In genomic region chr11:63670738-63671321, GRCh38 we compare ENCODE assay signal across 8 cellular contexts. TPM values are rescaled to one million over a fixed set of nuclear protein-coding genes. Genes with fewer than 3 reads are reported as not detected.
DNase-seq lines count a peak whose midpoint lies in the region; ATAC-seq and TF ChIP-seq lines count a peak whose summit lies in the region.

No MANE protein-coding gene starts in this region.

- peak overlapping the region; percentile 95 for H3K4me2 ChIP-seq in GM23248 (ENCODE audit: unreplicated experiment)
- H3K4me2 ChIP-seq in Loucy (ENCODE audit: low read depth, low read length, poor library complexity, severe bottlenecking): peak overlapping the region; percentile 81

- peak; percentile 57 for TF ChIP-seq CTCF in Loucy (conservative IDR thresholded peaks at IDR 0.05; ENCODE audit: low read length)
- TF ChIP-seq CTCF in right lobe of liver (IDR thresholded peaks at IDR 0.05): peak; percentile 18 to 55 (median 46)

- H3K27me3 ChIP-seq in GM23248 (replicated peaks; ENCODE audit: insufficient read depth) (no peaks in the 10 kb centered on the region), Loucy (ENCODE audit: insufficient read depth, low read length, poor library complexity, severe bottlenecking) (no peaks in the 10 kb centered on the region), right lobe of liver (no peaks in the 10 kb centered on the region)

- intact Hi-C loops in right lobe of liver (cut with DNase I): no loop called here

- WGBS in GM23248 (ENCODE audit: low coverage in 1 of 2, low lambda C conversion rate in 2 of 2, missing lambda C conversion rate in 2 of 2), 2 experiments: 0 to 2% methylated on average over 36 to 39 of the region's 54 CpGs
- 0% methylated on average over 6 of the region's 54 CpGs for WGBS in right lobe of liver (ENCODE audit: insufficient coverage, low coverage, low lambda C conversion rate, missing lambda C conversion rate)

- in situ Hi-C loops in GM23248 (cut with MboI): no loop called here

- H3K4me1 ChIP-seq in GM23248 (ENCODE audit: insufficient read depth) (peaks cover 60% of the 10 kb centered on the region), Loucy (ENCODE audit: insufficient read depth, low read length, poor library complexity, severe bottlenecking) (peaks cover 49% of the 10 kb centered on the region), right lobe of liver (peaks cover 0 to 14% (median 9%) of the 10 kb centered on the region in 4 donors)

- H3F3A ChIP-seq in GM23248 (ENCODE audit: insufficient read depth): peaks cover 69% of the 10 kb centered on the region
- no peaks in the 10 kb centered on the region for H3F3A ChIP-seq in Loucy (ENCODE audit: low read depth)

- no peaks in the 10 kb centered on the region; the same call in 1 of the 2 replicates for H4K20me1 ChIP-seq in GM23248 (ENCODE audit: insufficient read depth)
- H4K20me1 ChIP-seq in Loucy (ENCODE audit: insufficient read depth, low read length, poor library complexity, severe bottlenecking): peaks cover 46% of the 10 kb centered on the region

- H3K36me3 ChIP-seq in GM23248 (ENCODE audit: low read depth) (no peaks in the 10 kb centered on the region), Loucy (ENCODE audit: insufficient read depth, low read length) (no peaks in the 10 kb centered on the region), right lobe of liver (no peaks in the 10 kb centered on the region)

- H3K27ac ChIP-seq in GM23248 (peak overlapping the region; percentile 91), right lobe of liver (peak overlapping the region; percentile 93 to 98 (median 96))

- H3K9me3 ChIP-seq in GM23248 (ENCODE audit: low read depth): no peaks in the 10 kb centered on the region
- no peaks in the 10 kb centered on the region for H3K9me3 ChIP-seq in Loucy (ENCODE audit: insufficient read depth, low read depth, low read length)
- no peaks in the 10 kb centered on the region for H3K9me3 ChIP-seq in right lobe of liver

- peak overlapping the region; percentile 64 for H2AFZ ChIP-seq in GM23248
- peak overlapping the region; percentile 91 for H2AFZ ChIP-seq in Loucy (ENCODE audit: low read length)

- peak overlapping the region; percentile 86 for H3K4me3 ChIP-seq in GM23248
- H3K4me3 ChIP-seq in Loucy (ENCODE audit: low read length, poor library complexity, severe bottlenecking): peak overlapping the region; percentile 78
- H3K4me3 ChIP-seq in right lobe of liver: peak overlapping the region; percentile 72 to 90 (median 81)

- H3K9ac ChIP-seq in GM23248 (peak overlapping the region; percentile 94), Loucy (ENCODE audit: low read depth, low read length, poor library complexity, severe bottlenecking) (peak overlapping the region; percentile 95)

- no peak for TF ChIP-seq POLR2A in right lobe of liver (IDR thresholded peaks at IDR 0.05)

- H3K79me2 ChIP-seq in GM23248 (ENCODE audit: insufficient read depth) (peaks cover 39% of the 10 kb centered on the region), Loucy (ENCODE audit: insufficient read depth, low read length) (peaks cover 53% of the 10 kb centered on the region)

- peak; percentile 61 to 74 (median 68) for ATAC-seq in right lobe of liver

- H3K9me2 ChIP-seq in GM23248 (ENCODE audit: insufficient read depth) (no peaks in the 10 kb centered on the region), Loucy (replicated peaks; ENCODE audit: low read depth, low read length) (no peaks in the 10 kb centered on the region)

- peak; percentile 17 for DNase-seq in NCI-H1436 (lab: John Stamatoyannopoulos, UW)
- no peak for DNase-seq in NCI-H1436 treated with DMSO at 0.1 percent for 48 hours (lab: John Stamatoyannopoulos, UW)
- peak; percentile 76 for DNase-seq in GM23248
- peak; percentile 48 for DNase-seq in activated CD4-positive, CD25-positive, alpha-beta regulatory T cell treated with anti-CD3 and anti-CD28 coated beads, Interleukin-2, amount 50 U/mL, for 72 hours
- DNase-seq in dermis blood vessel endothelial cell: peak; percentile 69
- DNase-seq in right lobe of liver: peak; percentile 71 to 74 (median 73)
- DNase-seq in stimulated activated CD8-positive, alpha-beta memory T cell treated with anti-CD3 and anti-CD28 coated beads, Interleukin-4, amount 100 ng/mL, for 24 hours (ENCODE audit: low read depth): peak; percentile 11

RNA-seq across cellular contexts. Expression of gene ATL3, which starts 0.3 kb away (rescaled TPM):
- 199 and 210 TPM in 2 replicates for total RNA-seq in GM23248 (2014; rRNA removed; shearing (Covaris generic))
- 79.5 and 79.9 TPM in 2 replicates for polyA plus RNA-seq in GM23248 (2016; fragmentation: Nextera tagmentation; extraction: Ambion mirVana)
- total RNA-seq in dermis blood vessel endothelial cell: 99.4 and 106 TPM in 2 replicates
- total RNA-seq in right lobe of liver: 10 to 100 TPM; 29.9 to 37.6 (median 32.4) TPM

RNA-seq across cellular contexts. Expression of gene RTN3, which starts 10.5 kb away (rescaled TPM):
- 66.9 and 113 TPM in 2 replicates for total RNA-seq in GM23248 (2014; rRNA removed; shearing (Covaris generic))
- polyA plus RNA-seq in GM23248 (2016; fragmentation: Nextera tagmentation; extraction: Ambion mirVana): 123 and 127 TPM in 2 replicates
- total RNA-seq in dermis blood vessel endothelial cell: 58.5 and 89.9 TPM in 2 replicates
- total RNA-seq in right lobe of liver: 10 to 100 TPM; 47.3 to 70.5 (median 52.9) TPM

RNA-seq across cellular contexts. Expression of gene PLAAT3, which starts 56.6 kb away (rescaled TPM):
- total RNA-seq in GM23248 (2014; rRNA removed; shearing (Covaris generic)): 1.8 and 4.3 TPM in 2 replicates
- 4.2 and 4.9 TPM in 2 replicates for polyA plus RNA-seq in GM23248 (2016; fragmentation: Nextera tagmentation; extraction: Ambion mirVana)
- total RNA-seq in dermis blood vessel endothelial cell (59.1 and 85.3 TPM in 2 replicates), right lobe of liver (10 to 100 TPM; 24.4 to 76.1 (median 52.2) TPM)
